Comparison of ENCODE assay signal across 27 cellular contexts in genomic region chr10:131429141-131429540, GRCh38.
"Had no signal": no experiment of that assay in that cellular context is flagged by ENCODE, and none has a peak within 500 bp of the region (broad histone marks: within the 10 kb centered on the region; RNA-seq: fewer than 3 reads in every experiment).

No MANE protein-coding gene starts in this region.

- H3K4me3 ChIP-seq: coronary artery, dorsolateral prefrontal cortex, esophagus squamous epithelium, gastrocnemius medialis, heart right ventricle, left lung, lower lobe of right lung, mucosa of descending colon had no signal

- DNase-seq: dermis blood vessel endothelial cell; dorsolateral prefrontal cortex; effector CD8-positive, alpha-beta T cell; effector memory CD8-positive, alpha-beta T cell; endodermal cell; erythroblast; esophagus squamous epithelium; foreskin fibroblast; foreskin melanocyte; glutamatergic neuron; head of caudate nucleus; heart right ventricle; hippocampal formation; kidney glomerular epithelial cell; left ventricle myocardium superior; lower lobe of right lung; mesenchymal stem cell; mucosa of descending colon had no signal

- H3K27ac ChIP-seq: coronary artery, dorsolateral prefrontal cortex, epithelial cell of prostate, esophagus squamous epithelium, gastrocnemius medialis, heart right ventricle, left lung, lower lobe of right lung had no signal

- FAIRE-seq: colon, endometrium, islet of Langerhans, keratinocyte had no signal

- H3K36me3 ChIP-seq: esophagus squamous epithelium, gastrocnemius medialis, heart right ventricle, left lung, lower lobe of right lung had no signal

- H3K9me3 ChIP-seq: esophagus squamous epithelium, gastrocnemius medialis, heart right ventricle, left lung, lower lobe of right lung, mucosa of descending colon had no signal

- ATAC-seq: effector memory CD8-positive, alpha-beta T cell; esophagus mucosa; left lung; left ventricle myocardium superior; lower lobe of right lung; mucosa of descending colon had no signal

- H3K4me1 ChIP-seq: esophagus squamous epithelium, gastrocnemius medialis, heart right ventricle, left lung, lower lobe of right lung had no signal
